ENCODE assay signal across 15 cellular contexts in the genomic region with DNA sequence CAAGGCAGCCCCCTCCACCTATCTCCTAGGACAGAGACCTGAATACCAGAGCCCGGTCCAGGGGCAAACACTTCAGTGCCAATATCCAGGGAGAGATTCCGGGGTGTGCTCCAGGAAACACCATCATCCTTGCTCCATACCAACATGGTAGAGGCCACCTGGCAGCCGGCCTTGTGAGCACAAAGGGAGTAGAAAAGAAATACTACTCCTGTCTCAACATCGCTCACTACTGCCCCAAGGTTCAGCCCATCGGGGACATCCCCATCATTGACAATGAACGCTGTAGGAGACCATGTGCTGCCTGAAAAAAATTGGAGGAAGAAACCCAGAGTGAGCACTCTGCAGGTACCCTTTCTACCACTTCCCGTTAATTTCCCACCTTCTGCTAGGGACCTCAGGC. TPM values are rescaled to one million over a fixed set of nuclear protein-coding genes. Genes with fewer than 3 reads are reported as not detected.
DNase-seq lines count a peak whose midpoint lies in the region; ATAC-seq and TF ChIP-seq lines count a peak whose summit lies in the region.
"Had no signal": no experiment of that assay in that cellular context is flagged by ENCODE, and none has a peak within 500 bp of the region (broad histone marks: within the 10 kb centered on the region; RNA-seq: fewer than 3 reads in every experiment).

No MANE protein-coding gene starts in this region.

- H2AFZ ChIP-seq in GM23338: no peak overlapping the region

- BruUV-seq in A673 (replicated peaks; lab: Mats Ljungman, UMichigan): no TSS peak

- TF ChIP-seq CTCF in CD4-positive, alpha-beta T cell (IDR thresholded peaks at IDR 0.05): no peak
- TF ChIP-seq CTCF in GM23338 (conservative IDR thresholded peaks at IDR 0.05; ENCODE audit: low read depth in 2 of 2): no peak
- TF ChIP-seq CTCF in brain (conservative IDR thresholded peaks at IDR 0.05): no peak
- TF ChIP-seq CTCF in neural crest cell (conservative IDR thresholded peaks at IDR 0.05): no peak
- no peak for TF ChIP-seq CTCF in A673 (conservative IDR thresholded peaks at IDR 0.05; ENCODE audit: low read depth, low read length)

- H3K27me3 Mint-ChIP-seq in CD4-positive, alpha-beta T cell: no peaks in the 10 kb centered on the region
- H3K27me3 Mint-ChIP-seq in GM23338 (ENCODE audit: insufficient read depth, low read depth, poor library complexity) (peaks cover 18% of the 10 kb centered on the region), brain (peaks cover 9% of the 10 kb centered on the region), neural crest cell (ENCODE audit: low read depth) (no peaks in the 10 kb centered on the region)

- no peaks in the 10 kb centered on the region for H3K9me3 Mint-ChIP-seq in CD4-positive, alpha-beta T cell
- H3K9me3 Mint-ChIP-seq in GM23338 (peaks cover 2% of the 10 kb centered on the region; the same call in 1 of the 3 replicates), brain (peaks cover 0 to 3% (median 0%) of the 10 kb centered on the region in 5 experiments), neural crest cell (no peaks in the 10 kb centered on the region)
- H3K9me3 Mint-ChIP-seq: activated naive CD8-positive, alpha-beta T cell treated with anti-CD3 and anti-CD28 coated beads, Interleukin-2, amount 10 ng/mL, durations not matched to agents 7 days and 5 days had no signal

- no peaks in the 10 kb centered on the region for H3K9me3 ChIP-seq in CD4-positive, alpha-beta T cell (ENCODE audit: control insufficient read depth, low read length)
- no peaks in the 10 kb centered on the region for H3K9me3 ChIP-seq in A673 (ENCODE audit: low read depth, low read length, poor library complexity, severe bottlenecking)
- H3K9me3 ChIP-seq: left ventricle myocardium inferior, SJCRH30, testis had no signal

- H3K36me3 Mint-ChIP-seq in CD4-positive, alpha-beta T cell (ENCODE audit: low read depth): peaks cover 41% of the 10 kb centered on the region
- H3K36me3 Mint-ChIP-seq in GM23338 (ENCODE audit: low read depth): peaks cover 18% of the 10 kb centered on the region
- H3K36me3 Mint-ChIP-seq in brain: peaks cover 32% of the 10 kb centered on the region
- peaks cover 10% of the 10 kb centered on the region for H3K36me3 Mint-ChIP-seq in neural crest cell (ENCODE audit: low read depth)
- H3K36me3 Mint-ChIP-seq: activated naive CD8-positive, alpha-beta T cell treated with anti-CD3 and anti-CD28 coated beads, Interleukin-2, amount 10 ng/mL, durations not matched to agents 7 days and 5 days had no signal

- no peaks in the 10 kb centered on the region for H3K27me3 ChIP-seq in CD4-positive, alpha-beta T cell (ENCODE audit: control insufficient read depth, insufficient read depth, low read length)
- no peaks in the 10 kb centered on the region for H3K27me3 ChIP-seq in GM23338 (ENCODE audit: insufficient read depth)
- H3K27me3 ChIP-seq in A673 (replicated peaks; ENCODE audit: insufficient read depth, low read depth, low read length, poor library complexity): no peaks in the 10 kb centered on the region
- H3K27me3 ChIP-seq: SJCRH30, testis had no signal

- peaks cover 12% of the 10 kb centered on the region; the same call in 1 of the 2 replicates for H3F3A ChIP-seq in GM23338 (replicated peaks; ENCODE audit: low read depth)

- H3K4me1 ChIP-seq in GM23338 (ENCODE audit: insufficient read depth): peaks cover 12% of the 10 kb centered on the region; the same call in 1 of the 2 replicates
- peaks cover 6% of the 10 kb centered on the region for H3K4me1 ChIP-seq in A673 (ENCODE audit: insufficient read depth, low read length, poor library complexity, severe bottlenecking)

- POLR2A ChIA-PET in CD4-positive, alpha-beta T cell (lab: Charles Lee): no interaction called here
- POLR2A ChIA-PET in A673 (lab: Charles Lee; ENCODE audit: low non-redundant PET): no interaction called here

- peak overlapping the region; percentile 59; the same call in 1 of the 2 replicates for H3K4me3 ChIP-seq in GM23338
- H3K4me3 ChIP-seq in A673 (ENCODE audit: low read depth, low read length, poor library complexity, severe bottlenecking): no peak overlapping the region

- H3K27ac ChIP-seq in CD4-positive, alpha-beta T cell (ENCODE audit: low read depth, low read length): no peak overlapping the region
- H3K27ac ChIP-seq in GM23338 (ENCODE audit: low read depth) (no peak overlapping the region), A673 (ENCODE audit: low read depth, low read length, poor library complexity, severe bottlenecking) (no peak overlapping the region)
- H3K27ac ChIP-seq: KMS-11, left ventricle myocardium inferior, SJCRH30 had no signal

- peaks cover 28% of the 10 kb centered on the region for H3K4me1 Mint-ChIP-seq in CD4-positive, alpha-beta T cell (ENCODE audit: low read depth)
- H3K4me1 Mint-ChIP-seq in GM23338 (peaks cover 8% of the 10 kb centered on the region), brain (peaks cover 40% of the 10 kb centered on the region), neural crest cell (peaks cover 31% of the 10 kb centered on the region)

- no peaks in the 10 kb centered on the region for H3K9me2 ChIP-seq in GM23338 (ENCODE audit: insufficient read depth)

- peak overlapping the region; percentile 91 for H3K27ac Mint-ChIP-seq in CD4-positive, alpha-beta T cell
- H3K27ac Mint-ChIP-seq in GM23338 (no peak overlapping the region), brain (peak overlapping the region in 3 of 5 experiments; percentile 92 to 99 (median 95)), neural crest cell (ENCODE audit: unreplicated experiment) (no peak overlapping the region)

- no peak for DNase-seq in CD4-positive, alpha-beta T cell
- DNase-seq in GM23338 (ENCODE audit: low spot score) (no peak), neural crest cell (ENCODE audit: low read depth, low spot score) (no peak), A673 (ENCODE audit: low spot score) (no peak), MV-4-11 (lab: John Stamatoyannopoulos, UW) (no peak)
- DNase-seq: activated naive CD8-positive, alpha-beta T cell treated with anti-CD3 and anti-CD28 coated beads, Interleukin-2, amount 10 ng/mL, durations not matched to agents 7 days and 5 days; left ventricle myocardium inferior; NCI-H1436; NCI-H345; SJCRH30; testis had no signal

- intact Hi-C loops in CD4-positive, alpha-beta T cell (cut with DNase I, micrococcal nuclease): loop anchor here in 1 of 2 experiments (2.0 to 10.0 kb wide), 2 partner anchors 36 to 1434 kb away; a partner anchor contains a TSS
- intact Hi-C loops in A673 (cut with micrococcal nuclease; ENCODE audit: unreplicated experiment): no loop called here

- peaks cover 8% of the 10 kb centered on the region; the same call in 1 of the 2 replicates for H3K79me2 ChIP-seq in GM23338 (replicated peaks; ENCODE audit: insufficient read depth)

- no peak for ATAC-seq in CD4-positive, alpha-beta T cell (ENCODE audit: poor library complexity)
- ATAC-seq in GM23338: no peak
- no peak for ATAC-seq in HG02973 (IDR thresholded peaks at IDR 0.05; ENCODE audit: unreplicated experiment)

- H4K20me1 ChIP-seq in GM23338 (replicated peaks; ENCODE audit: insufficient read depth): peaks cover 3% of the 10 kb centered on the region; the same call in 1 of the 2 replicates

- no peak overlapping the region for H3K4me2 ChIP-seq in GM23338

- CTCF ChIA-PET in CD4-positive, alpha-beta T cell (lab: Charles Lee): no interaction called here
- CTCF ChIA-PET in A673 (lab: Charles Lee): no interaction called here

- H3K36me3 ChIP-seq in GM23338 (ENCODE audit: insufficient read depth) (no peaks in the 10 kb centered on the region), A673 (ENCODE audit: insufficient read depth, low read length, poor library complexity, severe bottlenecking) (peaks cover 6% of the 10 kb centered on the region)
- H3K36me3 ChIP-seq: SJCRH30 had no signal

- H3K4me3 Mint-ChIP-seq in CD4-positive, alpha-beta T cell: peak overlapping the region; percentile 88
- peak overlapping the region; percentile 95 for H3K4me3 Mint-ChIP-seq in GM23338
- H3K4me3 Mint-ChIP-seq in brain: peak overlapping the region; percentile 90 to 98 (median 95)
- peak overlapping the region; percentile 97 for H3K4me3 Mint-ChIP-seq in neural crest cell

TF ChIP-seq in GM23338, 12 proteins besides CTCF, POLR2A, EP300 and RAD21 (continues in another document):
- no peak for TF ChIP-seq JUNB (IDR thresholded peaks at IDR 0.05; ENCODE audit: unreplicated experiment)
- TF ChIP-seq EZH2 (IDR thresholded peaks at IDR 0.05; ENCODE audit: low read depth, unreplicated experiment): no peak

RNA-seq across cellular contexts. Expression of a gene that starts 1.5 kb away (rescaled TPM):
- 10 to 100 TPM; 19.7 to 21.1 TPM for total RNA-seq in CD4-positive, alpha-beta T cell
- total RNA-seq in GM23338 (2014; rRNA removed; shearing (Covaris generic)): 41.1 and 47.4 TPM in 2 replicates
- polyA plus RNA-seq in GM23338 (2016; fragmentation: Nextera tagmentation; extraction: Ambion mirVana): 31.4 and 32.3 TPM in 2 replicates
- polyA plus RNA-seq in brain (ENCODE audit: insufficient read depth, low read depth, low replicate concordance): 59.5 TPM
- total RNA-seq in neural crest cell: 46.3 and 49.9 TPM in 2 replicates
- total RNA-seq in A673 (2021): 28.5 and 34.3 TPM in 2 replicates

RNA-seq across cellular contexts. Expression of a gene that starts 17.6 kb away (rescaled TPM):
- under 1 TPM in 1 of 2 experiments, not detected in 1; 0.20 TPM for total RNA-seq in CD4-positive, alpha-beta T cell
- 3.7 and 4.6 TPM in 2 replicates for total RNA-seq in GM23338 (2014; rRNA removed; shearing (Covaris generic))
- polyA plus RNA-seq in GM23338 (2016; fragmentation: Nextera tagmentation; extraction: Ambion mirVana): 1.1 and 1.2 TPM in 2 replicates
- 15.7 TPM for polyA plus RNA-seq in brain (ENCODE audit: insufficient read depth, low read depth, low replicate concordance)
- total RNA-seq in neural crest cell: 0.32 and 0.84 TPM in 2 replicates
- not detected in 2 replicates for total RNA-seq in A673 (2021)
- total RNA-seq: activated CD8-positive, alpha-beta memory T cell treated with anti-CD3 and anti-CD28 coated beads for 36 hours; activated naive CD8-positive, alpha-beta T cell treated with anti-CD3 and anti-CD28 coated beads, Interleukin-2, amount 10 ng/mL, durations not matched to agents 7 days and 5 days had no signal

RNA-seq across cellular contexts. Expression of a gene that starts 33.6 kb away (rescaled TPM):
- total RNA-seq in CD4-positive, alpha-beta T cell: 1 to 10 TPM; 8.3 to 9.8 TPM
- 102 and 113 TPM in 2 replicates for total RNA-seq in GM23338 (2014; rRNA removed; shearing (Covaris generic))
- polyA plus RNA-seq in GM23338 (2016; fragmentation: Nextera tagmentation; extraction: Ambion mirVana) (25.9 and 31.7 TPM in 2 replicates), brain (ENCODE audit: insufficient read depth, low read depth, low replicate concordance) (248 TPM)
- total RNA-seq in neural crest cell (78.5 and 82.5 TPM in 2 replicates), A673 (2021) (116 and 131 TPM in 2 replicates)

RNA-seq across cellular contexts. Expression of a gene that starts 36.3 kb away (rescaled TPM):
- 10 to 100 TPM; 36.3 to 36.6 TPM for total RNA-seq in CD4-positive, alpha-beta T cell
- total RNA-seq in GM23338 (2014; rRNA removed; shearing (Covaris generic)): 184 and 193 TPM in 2 replicates
- polyA plus RNA-seq in GM23338 (2016; fragmentation: Nextera tagmentation; extraction: Ambion mirVana) (112 and 113 TPM in 2 replicates), brain (ENCODE audit: insufficient read depth, low read depth, low replicate concordance) (168 TPM)
- total RNA-seq in neural crest cell (202 and 205 TPM in 2 replicates), A673 (2021) (117 TPM in 2 replicates)

RNA-seq across cellular contexts. Expression of a gene that starts 40.7 kb away (rescaled TPM):
- total RNA-seq in CD4-positive, alpha-beta T cell: under 1 TPM; 0.28 to 0.33 TPM
- total RNA-seq in GM23338 (2014; rRNA removed; shearing (Covaris generic)): 14.4 and 14.9 TPM in 2 replicates
- polyA plus RNA-seq in GM23338 (2016; fragmentation: Nextera tagmentation; extraction: Ambion mirVana) (0.18 and 0.68 TPM in 2 replicates), brain (ENCODE audit: insufficient read depth, low read depth, low replicate concordance) (36.9 TPM)
- total RNA-seq in neural crest cell (60.8 and 61.1 TPM in 2 replicates), A673 (2021) (21.3 and 25.5 TPM in 2 replicates)

Comparison
In these comparisons a context has a peak if more than half of its experiments do, and no peak if none do; other contexts are left out.
1. H3K27ac Mint-ChIP-seq: peak in CD4-positive, alpha-beta T cell (single experiment) and brain (3 of 5); none in GM23338 (single experiment) and neural crest cell (single experiment).
2. Peak in every context shown above with its lines, with median percentiles within 50 percentile points of each other: H3K4me3 Mint-ChIP-seq.